Comparison of ENCODE assay signal across 10 cellular contexts in genomic region chr4:153233761-153234371, GRCh38. TPM values are rescaled to one million over a fixed set of nuclear protein-coding genes. Genes with fewer than 3 reads are reported as not detected.
A peak's percentile ranks its signal among the peaks of the same experiment; 100 is the strongest.
DNase-seq lines count a peak whose midpoint lies in the region; ATAC-seq, FAIRE-seq and TF ChIP-seq lines count a peak whose summit lies in the region.
"Had no signal": no experiment of that assay in that cellular context is flagged by ENCODE, and none has a peak within 500 bp of the region (broad histone marks: within the 10 kb centered on the region; RNA-seq: fewer than 3 reads in every experiment).

No MANE protein-coding gene starts in this region.

- no peaks in the 10 kb centered on the region for H3K9me1 ChIP-seq in K562 (ENCODE audit: control insufficient read depth, insufficient read depth, low read length)

- TF ChIP-seq POLR2A in K562 (conservative IDR thresholded peaks at IDR 0.05) (no peak), HepG2 (IDR thresholded peaks at IDR 0.05; ENCODE audit: insufficient read depth in 1 of 2, low read depth in 2 of 2, low read length in 2 of 2) (no peak), GM18505 (IDR thresholded peaks at IDR 0.05; ENCODE audit: borderline replicate concordance, extremely low read depth, insufficient read depth, insufficient read length) (no peak)

- ATAC-seq in K562 (no peak), HepG2 (no peak), GM18505 (IDR thresholded peaks at IDR 0.05; ENCODE audit: unreplicated experiment) (no peak), HG03442 (IDR thresholded peaks at IDR 0.05; ENCODE audit: unreplicated experiment) (no peak)

- DNase-seq in A673 (ENCODE audit: low spot score): peak; percentile 93
- peak; percentile 10 for DNase-seq in HK-2 (ENCODE audit: unreplicated experiment)
- DNase-seq in K562 (ENCODE audit: extremely low read depth in 1 of 4, low spot score in 3 of 4): no peak
- no peak for DNase-seq in HepG2 (ENCODE audit: low spot score)
- no peak for DNase-seq in germinal center (ENCODE audit: low spot score)
- DNase-seq in CD14-positive monocyte (ENCODE audit: low spot score): no peak
- DNase-seq: nucleus accumbens had no signal

- H3K27me3 ChIP-seq in A673 (replicated peaks; ENCODE audit: insufficient read depth, low read depth, low read length, poor library complexity) (no peaks in the 10 kb centered on the region), K562 (ENCODE audit: control insufficient read depth in 2 of 2, insufficient read depth in 2 of 2, low read length in 2 of 2) (peaks cover 10 to 31% of the 10 kb centered on the region in 2 experiments), HepG2 (ENCODE audit: control insufficient read depth in 1 of 2, insufficient read depth in 2 of 2, low read length in 2 of 2) (no peaks in the 10 kb centered on the region)

- CTCF ChIA-PET in A673 (lab: Charles Lee) (no interaction called here), K562 (lab: Yijun Ruan, JAX; ENCODE audit: low intra/inter-chr PET ratio) (no interaction called here), HepG2 (lab: Yijun Ruan, JAX; ENCODE audit: low intra/inter-chr PET ratio, low total read pairs) (no interaction called here)

- H3K4me2 ChIP-seq in K562 (ENCODE audit: insufficient read depth, low read length) (no peak overlapping the region), HepG2 (ENCODE audit: low read depth, low read length) (no peak overlapping the region)

- peaks cover 11% of the 10 kb centered on the region for H3K4me1 Mint-ChIP-seq in CD14-positive monocyte

- peak overlapping the region; percentile 79 for H3K27ac ChIP-seq in A673 (ENCODE audit: low read depth, low read length, poor library complexity, severe bottlenecking)
- H3K27ac ChIP-seq in K562 (ENCODE audit: extremely low read depth, low read depth, low read length): no peak overlapping the region
- H3K27ac ChIP-seq in HepG2 (ENCODE audit: extremely low read length, insufficient read depth, low read length): no peak overlapping the region

- H2AFZ ChIP-seq in K562 (ENCODE audit: low read depth, low read length): no peak overlapping the region
- no peak overlapping the region for H2AFZ ChIP-seq in HepG2 (ENCODE audit: low read length)

- intact Hi-C loops in A673 (cut with micrococcal nuclease; ENCODE audit: unreplicated experiment) (loop anchor here (5.0 kb wide), 1 partner anchor 82 kb away; no protein-coding TSS in a partner anchor), K562 (cut with micrococcal nuclease) (loop anchor here (2.0 to 10.0 kb wide), 3 partner anchors 83 to 411 kb away; no protein-coding TSS in a partner anchor), HepG2 (cut with micrococcal nuclease; ENCODE audit: unreplicated experiment) (no loop called here), CD14-positive monocyte (cut with micrococcal nuclease) (no loop called here)

- no peaks in the 10 kb centered on the region for H3K9me3 ChIP-seq in A673 (ENCODE audit: low read depth, low read length, poor library complexity, severe bottlenecking)
- H3K9me3 ChIP-seq in K562 (replicated peaks; ENCODE audit: control insufficient read depth, insufficient read depth, low read depth, low read length): no peaks in the 10 kb centered on the region
- no peaks in the 10 kb centered on the region for H3K9me3 ChIP-seq in HepG2 (ENCODE audit: low read length)

- H4K20me1 ChIP-seq in K562 (replicated peaks; ENCODE audit: control insufficient read depth, insufficient read depth, low read length) (no peaks in the 10 kb centered on the region), HepG2 (ENCODE audit: insufficient read depth, low read length) (no peaks in the 10 kb centered on the region)

- no peaks in the 10 kb centered on the region for H3K36me3 ChIP-seq in A673 (ENCODE audit: insufficient read depth, low read length, poor library complexity, severe bottlenecking)
- H3K36me3 ChIP-seq in K562 (ENCODE audit: control insufficient read depth, insufficient read depth, low read length): no peaks in the 10 kb centered on the region
- H3K36me3 ChIP-seq in HepG2 (replicated peaks in 1 of 2; ENCODE audit: control insufficient read depth in 1 of 2, insufficient read depth in 2 of 2, low read length in 2 of 2): no peaks in the 10 kb centered on the region

- H3K27me3 Mint-ChIP-seq in CD14-positive monocyte (ENCODE audit: low read depth in 3 of 3): peaks cover 8 to 11% (median 10%) of the 10 kb centered on the region in 3 donors

- in situ Hi-C loops in K562 (cut with MboI) (no loop called here), HepG2 (cut with HindIII; ENCODE audit: extremely low pct_ligation_motif_present, low pct_unique_long_range_greater_than_20kb) (loop anchor here (5.0 kb wide), 1 partner anchor 83 kb away; no protein-coding TSS in a partner anchor)

- BruUV-seq in A673 (replicated peaks; lab: Mats Ljungman, UMichigan) (no TSS peak), K562 (replicated peaks; lab: Mats Ljungman, UMichigan) (no TSS peak), HepG2 (replicated peaks; lab: Mats Ljungman, UMichigan) (no TSS peak)

- peak overlapping the region in 1 of 7 donors; percentile 51 for H3K27ac Mint-ChIP-seq in CD14-positive monocyte
- H3K27ac Mint-ChIP-seq: dendritic cell treated with granulocyte-macrophage colony-stimulating factor and Interleukin-4, amounts not matched to agents 40 ng/mL and 50 ng/mL, for 4 days had no signal

- H3K79me2 ChIP-seq in K562 (ENCODE audit: control insufficient read depth, insufficient read depth, low read length) (no peaks in the 10 kb centered on the region), HepG2 (ENCODE audit: insufficient read depth, low read length) (no peaks in the 10 kb centered on the region)

- TF ChIP-seq EP300 in K562 (IDR thresholded peaks at IDR 0.05; ENCODE audit: low read length): no peak
- no peak for TF ChIP-seq EP300 in HepG2 (IDR thresholded peaks at IDR 0.05; ENCODE audit: low read depth in 2 of 2, low read length in 2 of 2)
- no peak for TF ChIP-seq EP300 in HepG2 (CRISPR knock-in tag; IDR thresholded peaks at IDR 0.05; ENCODE audit: borderline replicate concordance)

- H3K4me3 ChIP-seq in A673 (ENCODE audit: low read depth, low read length, poor library complexity, severe bottlenecking) (peak overlapping the region; percentile 7), K562 (no peak overlapping the region), HepG2 (replicated peaks in 1 of 3; ENCODE audit: insufficient read depth in 1 of 3, low read depth in 2 of 3, low read length in 3 of 3) (no peak overlapping the region)

- H3K36me3 Mint-ChIP-seq in CD14-positive monocyte: no peaks in the 10 kb centered on the region

- TF ChIP-seq RAD21 in K562 (CRISPR knock-in tag; conservative IDR thresholded peaks at IDR 0.05 in 1 of 2, IDR thresholded peaks at IDR 0.05 in 1 of 2): no peak
- TF ChIP-seq RAD21 in HepG2 (CRISPR knock-in tag; IDR thresholded peaks at IDR 0.05): no peak

- TF ChIP-seq CTCF in A673 (conservative IDR thresholded peaks at IDR 0.05; ENCODE audit: low read depth, low read length) (no peak), K562 (IDR thresholded peaks at IDR 0.05 in 2 of 3, conservative IDR thresholded peaks at IDR 0.05 in 1 of 3; ENCODE audit: insufficient read depth in 2 of 3, low read depth in 1 of 3, low read length in 3 of 3) (no peak), HepG2 (CRISPR knock-in tag; IDR thresholded peaks at IDR 0.05) (no peak), CD14-positive monocyte (IDR thresholded peaks at IDR 0.05) (no peak)

- no peaks in the 10 kb centered on the region for H3K9me3 Mint-ChIP-seq in CD14-positive monocyte
- H3K9me3 Mint-ChIP-seq: dendritic cell treated with granulocyte-macrophage colony-stimulating factor and Interleukin-4, amounts not matched to agents 40 ng/mL and 50 ng/mL, for 4 days had no signal

- 0% methylated on average over 5 of the region's 5 CpGs for WGBS in K562 (ENCODE audit: insufficient coverage, low coverage, missing lambda C conversion rate)
- 62% methylated on average over 5 of the region's 5 CpGs for WGBS in HepG2 (ENCODE audit: low lambda C conversion rate)

- H3K9ac ChIP-seq in K562 (ENCODE audit: insufficient read depth in 1 of 2, low read depth in 2 of 2, low read length in 2 of 2) (no peak overlapping the region), HepG2 (ENCODE audit: insufficient read depth, low read depth, low read length) (no peak overlapping the region)

- H3K4me3 Mint-ChIP-seq in CD14-positive monocyte: no peak overlapping the region
- H3K4me3 Mint-ChIP-seq: dendritic cell treated with granulocyte-macrophage colony-stimulating factor and Interleukin-4, amounts not matched to agents 40 ng/mL and 50 ng/mL, for 4 days had no signal

- FAIRE-seq in K562 (lab: Jason Lieb, UNC) (no peak), HepG2 (lab: Jason Lieb, UNC) (no peak)

- H3K4me1 ChIP-seq in A673 (ENCODE audit: insufficient read depth, low read length, poor library complexity, severe bottlenecking) (peaks cover 80% of the 10 kb centered on the region), K562 (replicated peaks in 1 of 2; ENCODE audit: control insufficient read depth in 2 of 2, insufficient read depth in 2 of 2, low read length in 2 of 2) (no peaks in the 10 kb centered on the region), HepG2 (ENCODE audit: insufficient read depth, low read length) (peaks cover 7% of the 10 kb centered on the region; the same call in 1 of the 2 replicates)

- POLR2A ChIA-PET in A673 (lab: Charles Lee; ENCODE audit: low non-redundant PET) (no interaction called here), K562 (lab: Yijun Ruan, JAX) (no interaction called here), HepG2 (lab: Yijun Ruan, JAX) (no interaction called here)

RNA-seq across cellular contexts. Expression of gene TRIM2, which starts 29.6 kb away (rescaled TPM):
- 93.2 and 107 TPM in 2 replicates for total RNA-seq in A673 (2021)
- 0.56 TPM in 2 replicates for total RNA-seq in K562 (2011; cell fraction: chromatin; rRNA removed; ENCODE audit: low replicate concordance)
- total RNA-seq in K562 (2011; cell fraction: nucleolus; rRNA removed): 0.50 and 0.66 TPM in 2 replicates
- total RNA-seq in K562 (2011; cell fraction: nucleoplasm; rRNA removed): 0.69 TPM in 1 of 2 replicates, not detected in the other
- 0.12 and 0.41 TPM in 2 replicates for total RNA-seq in K562 (2014; rRNA removed)
- 0.10 and 0.18 TPM in 2 replicates for total RNA-seq in K562 (2014; rRNA removed; fragmentation: Illumina TruSeq; extraction: Trizol)
- total RNA-seq in K562 (2015; rRNA removed; fragmentation: Illumina TruSeq; extraction: Trizol): 0.04 TPM in 2 replicates
- total RNA-seq in K562 (2021): 0.09 and 0.16 TPM in 2 replicates
- polyA plus RNA-seq in K562 (2011; rRNA removed): 0.11 and 0.17 TPM in 2 replicates
- 0.03 and 0.25 TPM in 2 replicates for polyA plus RNA-seq in K562 (2011; cell fraction: cytosol; rRNA removed)
- 0.39 and 0.46 TPM in 2 replicates for polyA plus RNA-seq in K562 (2011; cell fraction: nucleus; rRNA removed)
- polyA plus RNA-seq in K562 (2012): 0.14 and 0.53 TPM in 2 replicates
- 0.03 and 0.27 TPM in 2 replicates for polyA plus RNA-seq in K562 (2014; fragmentation: Illumina TruSeq; extraction: Trizol)
- polyA plus RNA-seq in K562 (2014; fragmentation: Nextera tagmentation; extraction: Ambion mirVana): under 1 TPM; 0.01 TPM
- polyA plus RNA-seq in K562 (2014; rRNA removed): 1.0 TPM in 1 of 2 replicates, not detected in the other
- polyA minus RNA-seq in K562 (2011; rRNA and poly(A)+ RNA removed): 0.21 and 0.46 TPM in 2 replicates
- not detected in 2 replicates for polyA minus RNA-seq in K562 (2011; cell fraction: cytosol; rRNA and poly(A)+ RNA removed)
- polyA minus RNA-seq in K562 (2011; cell fraction: nucleus; rRNA and poly(A)+ RNA removed): 0.13 and 0.33 TPM in 2 replicates
- total RNA-seq in HepG2 (2016; rRNA removed; fragmentation: Illumina TruSeq; extraction: Trizol): 4.2 and 7.0 TPM in 2 replicates
- 1.8 and 2.6 TPM in 2 replicates for total RNA-seq in HepG2 (2016; cell fraction: cytosol; rRNA removed; fragmentation: Illumina TruSeq; extraction: Trizol; ENCODE audit: low read depth)
- 3.7 and 4.1 TPM in 2 replicates for total RNA-seq in HepG2 (2016; cell fraction: insoluble cytoplasmic fraction; rRNA removed; fragmentation: Illumina TruSeq; extraction: Trizol)
- total RNA-seq in HepG2 (2016; cell fraction: membrane; rRNA removed; fragmentation: Illumina TruSeq; extraction: Trizol): 1.2 and 1.3 TPM in 2 replicates
- total RNA-seq in HepG2 (2016; cell fraction: nucleus; rRNA removed; fragmentation: Illumina TruSeq; extraction: Trizol): 5.2 and 6.5 TPM in 2 replicates
- polyA plus RNA-seq in HepG2 (2011; rRNA removed): 2.1 and 2.9 TPM in 2 replicates
- polyA plus RNA-seq in HepG2 (2011; cell fraction: cytosol; rRNA removed): 2.1 and 2.4 TPM in 2 replicates
- polyA plus RNA-seq in HepG2 (2011; cell fraction: nucleus; rRNA removed): 2.8 and 4.0 TPM in 2 replicates
- 1.9 and 2.8 TPM in 2 replicates for polyA plus RNA-seq in HepG2 (2012)
- polyA plus RNA-seq in HepG2 (2016; cell fraction: cytosol; fragmentation: Illumina TruSeq; extraction: Trizol; ENCODE audit: low read depth): 0.27 and 0.29 TPM in 2 replicates
- 2.8 and 2.9 TPM in 2 replicates for polyA plus RNA-seq in HepG2 (2016; cell fraction: insoluble cytoplasmic fraction; fragmentation: Illumina TruSeq; extraction: Trizol; ENCODE audit: low read depth)
- 0.50 and 0.55 TPM in 2 replicates for polyA plus RNA-seq in HepG2 (2016; cell fraction: membrane; fragmentation: Illumina TruSeq; extraction: Trizol; ENCODE audit: low read depth)
- polyA plus RNA-seq in HepG2 (2016; cell fraction: nucleus; fragmentation: Illumina TruSeq; extraction: Trizol; ENCODE audit: insufficient read depth, low read depth): 2.9 and 3.5 TPM in 2 replicates
- 10.3 and 18.9 TPM in 2 replicates for polyA minus RNA-seq in HepG2 (2011; rRNA and poly(A)+ RNA removed; ENCODE audit: low replicate concordance)
- 4.3 and 6.3 TPM in 2 replicates for polyA minus RNA-seq in HepG2 (2011; cell fraction: cytosol; rRNA and poly(A)+ RNA removed)
- 10.4 and 12.2 TPM in 2 replicates for polyA minus RNA-seq in HepG2 (2011; cell fraction: nucleus; rRNA and poly(A)+ RNA removed)
- polyA plus RNA-seq in CD14-positive monocyte: under 1 TPM; 0.50 to 0.96 TPM

Comparison
In these comparisons a context has a peak if more than half of its experiments do, and no peak if none do; other contexts are left out.
1. DNase-seq: peak in A673 (single experiment) and HK-2 (single experiment); none in K562 (0 of 4), HepG2 (single experiment), germinal center (single experiment) and CD14-positive monocyte (single experiment).
2. RNA of gene TRIM2, which starts 29.6 kb away (total RNA-seq): 93.2 to 107 TPM in A673; 1.2 to 7.0 TPM in HepG2 and 0.04 to 0.69 TPM in K562; every median in the first group is over 10 times any median in the second.
3. intact Hi-C loops: an anchor here in A673 (5.0 kb wide) and K562 (2.0 to 10.0 kb wide); none called in HepG2 and CD14-positive monocyte.